Comparison of ENCODE assay signal across 11 cellular contexts in genomic region chr7:108314049-108314448, GRCh38.
"Had no signal": no experiment of that assay in that cellular context is flagged by ENCODE, and none has a peak within 500 bp of the region (broad histone marks: within the 10 kb centered on the region; RNA-seq: fewer than 3 reads in every experiment).

No MANE protein-coding gene starts in this region.

- H3K4me3 ChIP-seq: GM23248, GM23338, HAP-1 had no signal

- H3K27ac ChIP-seq: GM23248 had no signal

- H3K4me2 ChIP-seq: GM23338 had no signal

- H3K36me3 ChIP-seq: HAP-1 had no signal

- DNase-seq: GM23248, GOT3, H7, H9, HCEC 1CT, HFFc6 had no signal

- H2AFZ ChIP-seq: GM23248, GM23338 had no signal

- FAIRE-seq: H1, H54 had no signal

- H3K9me3 ChIP-seq: HAP-1 had no signal

- ATAC-seq: GM23338, HCT116 had no signal

- H3K9ac ChIP-seq: GM23248 had no signal
